In genomic region chr11:133955945-133956421, GRCh38 we compare ENCODE assay signal across 10 cellular contexts. TPM values are rescaled to one million over a fixed set of nuclear protein-coding genes. Genes with fewer than 3 reads are reported as not detected.
DNase-seq lines count a peak whose midpoint lies in the region; ATAC-seq and TF ChIP-seq lines count a peak whose summit lies in the region.
"Had no signal": no experiment of that assay in that cellular context is flagged by ENCODE, and none has a peak within 500 bp of the region (broad histone marks: within the 10 kb centered on the region; RNA-seq: fewer than 3 reads in every experiment).

No MANE protein-coding gene starts in this region.

- H3K9ac ChIP-seq in NT2/D1 (ENCODE audit: insufficient read length, low read depth), result peak overlapping the region; percentile 64

- H3K27me3 ChIP-seq in NT2/D1 (ENCODE audit: insufficient read depth, insufficient read length), result peaks cover 59% of the 10 kb centered on the region

- H3K4me3 ChIP-seq in GM12864 (ENCODE audit: low read depth, low read length) (peak overlapping the region; percentile 78), NT2/D1 (ENCODE audit: insufficient read length, low read depth) (peak overlapping the region; percentile 61)

- TF ChIP-seq CTCF in GM12864 (IDR thresholded peaks at IDR 0.05; ENCODE audit: low read depth, low read length, missing control alignments), result no peak
- no peak for TF ChIP-seq CTCF in progenitor cell of endocrine pancreas (IDR thresholded peaks at IDR 0.05; ENCODE audit: unreplicated experiment)
- no peak for TF ChIP-seq CTCF in GM10248 (IDR thresholded peaks at IDR 0.05; ENCODE audit: control extremely low read depth, extremely low read depth, low read depth, missing control alignments)

- CTCF ChIA-PET in GM10248 (lab: Yijun Ruan, JAX), result no interaction called here

- H3K36me3 ChIP-seq in NT2/D1 (ENCODE audit: insufficient read depth, insufficient read length, low read length), result no peaks in the 10 kb centered on the region

- H3K4me3 Mint-ChIP-seq in effector memory CD8-positive, alpha-beta T cell, result peak overlapping the region; percentile 79 to 82
- H3K4me3 Mint-ChIP-seq in progenitor cell of endocrine pancreas (ENCODE audit: low read depth), result peak overlapping the region; percentile 14

- H3K27ac Mint-ChIP-seq in effector memory CD8-positive, alpha-beta T cell, result no peak overlapping the region
- H3K27ac Mint-ChIP-seq in progenitor cell of endocrine pancreas, result no peak overlapping the region

- peaks cover 17% of the 10 kb centered on the region for H3K4me1 ChIP-seq in NT2/D1 (ENCODE audit: insufficient read depth, insufficient read length)

- DNase-seq in GM12864 (ENCODE audit: low read depth) (no peak), NT2/D1 (ENCODE audit: low read depth, low spot score) (no peak), progenitor cell of endocrine pancreas (ENCODE audit: low spot score, unreplicated experiment) (no peak), NCI-H446 (lab: John Stamatoyannopoulos, UW) (no peak), GM10248 (ENCODE audit: extremely low spot score) (no peak), NCI-H2107 (lab: John Stamatoyannopoulos, UW) (no peak), CD1c-positive myeloid dendritic cell (ENCODE audit: extremely low spot score) (no peak)
- no peak for DNase-seq in effector memory CD8-positive, alpha-beta T cell
- DNase-seq: amniotic stem cell had no signal

- POLR2A ChIA-PET in GM10248 (lab: Yijun Ruan, JAX), result no interaction called here

- peaks cover 25 to 26% of the 10 kb centered on the region in 2 donors for H3K4me1 Mint-ChIP-seq in effector memory CD8-positive, alpha-beta T cell (ENCODE audit: low read depth in 2 of 2)
- H3K4me1 Mint-ChIP-seq in progenitor cell of endocrine pancreas (ENCODE audit: low read depth), result peaks cover 14% of the 10 kb centered on the region

- H3K9me3 Mint-ChIP-seq in effector memory CD8-positive, alpha-beta T cell, result no peaks in the 10 kb centered on the region
- H3K9me3 Mint-ChIP-seq in progenitor cell of endocrine pancreas (ENCODE audit: low read depth), result no peaks in the 10 kb centered on the region

- no peak for ATAC-seq in effector memory CD8-positive, alpha-beta T cell (replicated peaks)

- no peaks in the 10 kb centered on the region for H3K36me3 Mint-ChIP-seq in effector memory CD8-positive, alpha-beta T cell (ENCODE audit: insufficient read depth)
- no peaks in the 10 kb centered on the region for H3K36me3 Mint-ChIP-seq in progenitor cell of endocrine pancreas (ENCODE audit: insufficient read depth)

- no peaks in the 10 kb centered on the region for H3K9me3 ChIP-seq in NT2/D1 (ENCODE audit: insufficient read depth, low read length)

- peaks cover 34 to 40% of the 10 kb centered on the region in 2 donors for H3K27me3 Mint-ChIP-seq in effector memory CD8-positive, alpha-beta T cell
- peaks cover 76% of the 10 kb centered on the region for H3K27me3 Mint-ChIP-seq in progenitor cell of endocrine pancreas

RNA-seq across cellular contexts. Expression of gene IGSF9B, which starts 0.8 kb away (rescaled TPM):
- 7.8 and 9.4 TPM in 2 replicates for total RNA-seq in progenitor cell of endocrine pancreas
- total RNA-seq: lung microvascular endothelial cell had no signal
